ENCODE assay signal across 9 cellular contexts in the genomic region with DNA sequence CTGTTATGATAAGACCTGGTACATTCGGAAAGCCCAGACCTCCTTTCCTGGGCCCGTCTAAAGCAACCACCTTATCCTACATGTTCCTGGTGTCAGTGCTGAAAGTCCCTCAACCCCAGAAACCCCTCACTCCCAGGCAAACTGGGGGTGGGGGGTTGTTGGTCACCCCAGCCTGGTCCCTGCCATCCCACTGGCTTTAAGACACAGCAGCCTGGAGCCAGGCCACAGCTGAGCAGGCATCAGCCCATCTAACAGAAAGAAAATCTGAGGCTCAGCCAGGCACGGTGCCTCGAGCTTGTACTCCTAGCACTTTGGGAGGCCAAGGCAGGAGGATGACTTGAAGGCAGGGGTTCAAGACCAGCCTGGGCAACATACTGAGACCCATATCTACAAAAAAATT. TPM values are rescaled to one million over a fixed set of nuclear protein-coding genes. Genes with fewer than 3 reads are reported as not detected.
A peak's percentile ranks its signal among the peaks of the same experiment; 100 is the strongest.
DNase-seq lines count a peak whose midpoint lies in the region; ATAC-seq and TF ChIP-seq lines count a peak whose summit lies in the region.
"Had no signal": no experiment of that assay in that cellular context is flagged by ENCODE, and none has a peak within 500 bp of the region (broad histone marks: within the 10 kb centered on the region; RNA-seq: fewer than 3 reads in every experiment).

No MANE protein-coding gene starts in this region.

- TF ChIP-seq CTCF in GM12864 (IDR thresholded peaks at IDR 0.05; ENCODE audit: low read depth, low read length, missing control alignments) (no peak), RWPE2 (IDR thresholded peaks at IDR 0.05; ENCODE audit: poor library complexity, severe bottlenecking) (no peak)

- no peak for DNase-seq in GM12864 (ENCODE audit: low read depth)
- DNase-seq in RWPE2 (ENCODE audit: low spot score), result no peak
- DNase-seq in NCI-H345 (lab: John Stamatoyannopoulos, UW), result no peak
- no peak for DNase-seq in NCI-H524 treated with DMSO at 0.1 percent for 48 hours (lab: John Stamatoyannopoulos, UW)
- no peak for DNase-seq in NCI-H1694 (lab: John Stamatoyannopoulos, UW)
- no peak for DNase-seq in aorta
- DNase-seq: DMS79 treated with DMSO at 0.1 percent for 48 hours had no signal

- no peak for ATAC-seq in RWPE2 (ENCODE audit: low read depth)
- no peak for ATAC-seq in aorta (ENCODE audit: low FRiP score)

- H3K4me3 ChIP-seq in GM12864 (ENCODE audit: low read depth, low read length) (peak overlapping the region; percentile 60), RWPE2 (ENCODE audit: severe bottlenecking) (no peak overlapping the region), esophagus (ENCODE audit: low read depth in 1 of 2, low read length in 2 of 2) (no peak overlapping the region), skeletal muscle tissue (ENCODE audit: low read length in 3 of 3) (no peak overlapping the region), aorta (ENCODE audit: low read length in 2 of 2) (no peak overlapping the region)

- H3K36me3 ChIP-seq in RWPE2 (ENCODE audit: low read depth), result no peaks in the 10 kb centered on the region
- no peaks in the 10 kb centered on the region for H3K36me3 ChIP-seq in esophagus (ENCODE audit: control insufficient read depth in 2 of 2, insufficient read depth in 2 of 2, low read length in 1 of 2)
- no peaks in the 10 kb centered on the region for H3K36me3 ChIP-seq in skeletal muscle tissue (ENCODE audit: control insufficient read depth in 3 of 3, insufficient read depth in 3 of 3, low read length in 3 of 3)
- no peaks in the 10 kb centered on the region for H3K36me3 ChIP-seq in aorta (ENCODE audit: control insufficient read depth in 1 of 2, insufficient read depth in 2 of 2, low read length in 1 of 2)

- H3K4me1 ChIP-seq in RWPE2 (ENCODE audit: insufficient read depth, poor library complexity, severe bottlenecking) (peaks cover 39% of the 10 kb centered on the region), esophagus (ENCODE audit: control insufficient read depth in 2 of 2, insufficient read depth in 2 of 2, low read length in 1 of 2) (peaks cover 3 to 4% of the 10 kb centered on the region in 2 donors), skeletal muscle tissue (ENCODE audit: control insufficient read depth in 3 of 3, insufficient read depth in 3 of 3, low read length in 3 of 3) (peaks cover 0 to 13% (median 2%) of the 10 kb centered on the region in 3 donors), aorta (ENCODE audit: control insufficient read depth in 1 of 2, insufficient read depth in 2 of 2, low read length in 2 of 2) (no peaks in the 10 kb centered on the region)

- H3K27ac ChIP-seq in RWPE2 (ENCODE audit: poor library complexity, severe bottlenecking) (peak overlapping the region; percentile 84), esophagus (ENCODE audit: low read depth in 2 of 2, low read length in 1 of 2) (peak overlapping the region; percentile 8 to 26), skeletal muscle tissue (ENCODE audit: low read depth, low read length) (peak overlapping the region; percentile 44), aorta (ENCODE audit: low read depth in 1 of 2, low read length in 2 of 2) (no peak overlapping the region)

- WGBS in esophagus, 2 donors, result 82 to 86% methylated on average over 4 of the region's 4 CpGs
- WGBS in aorta, 2 donors, result 96 to 97% methylated on average over 4 of the region's 4 CpGs

- intact Hi-C loops in aorta (cut with DNase I), result no loop called here

- H3K9ac ChIP-seq in skeletal muscle tissue (ENCODE audit: low read depth in 1 of 3, low read length in 3 of 3), result no peak overlapping the region

- H3K9me3 ChIP-seq in RWPE2 (ENCODE audit: severe bottlenecking), result no peaks in the 10 kb centered on the region
- no peaks in the 10 kb centered on the region for H3K9me3 ChIP-seq in esophagus (ENCODE audit: control insufficient read depth in 2 of 2, insufficient read depth in 1 of 2, low read depth in 1 of 2, low read length in 1 of 2)
- H3K9me3 ChIP-seq in skeletal muscle tissue (ENCODE audit: control insufficient read depth in 3 of 3, low read length in 3 of 3), result no peaks in the 10 kb centered on the region
- no peaks in the 10 kb centered on the region for H3K9me3 ChIP-seq in aorta (ENCODE audit: control insufficient read depth, low read length)

- H3K27me3 ChIP-seq in RWPE2 (ENCODE audit: insufficient read depth, poor library complexity, severe bottlenecking) (no peaks in the 10 kb centered on the region), esophagus (ENCODE audit: control insufficient read depth in 1 of 2, insufficient read depth in 2 of 2, low read length in 2 of 2) (no peaks in the 10 kb centered on the region), skeletal muscle tissue (ENCODE audit: control insufficient read depth in 3 of 3, insufficient read depth in 3 of 3, low read length in 3 of 3) (no peaks in the 10 kb centered on the region), aorta (ENCODE audit: control insufficient read depth in 1 of 2, insufficient read depth in 2 of 2, low read length in 1 of 2) (no peaks in the 10 kb centered on the region)

RNA-seq across cellular contexts. Expression of gene SELPLG, which starts 4.5 kb away (rescaled TPM):
- polyA plus RNA-seq in esophagus (1 to 10 TPM in 1 of 2 donors, under 1 TPM in 1; 0.86 to 2.0 TPM), aorta (1 to 10 TPM in 1 of 2 donors, under 1 TPM in 1; 0.87 to 5.4 TPM)
- total RNA-seq in skeletal muscle tissue (3.7 TPM), aorta (10 to 100 TPM in 1 of 2 donors, 1 to 10 TPM in 1; 8.1 to 13.0 TPM)

RNA-seq across cellular contexts. Expression of gene TMEM119, which starts 31.3 kb away (rescaled TPM):
- polyA plus RNA-seq in esophagus (under 1 TPM; 0.54 to 0.63 TPM), aorta (1 to 10 TPM in 1 of 2 donors, under 1 TPM in 1; 0.26 to 1.4 TPM)
- total RNA-seq in skeletal muscle tissue (37.1 TPM), aorta (10 to 100 TPM; 14.7 to 21.1 TPM)

Comparison
In these comparisons a context has a peak if more than half of its experiments do, and no peak if none do; other contexts are left out.
1. H3K27ac ChIP-seq: peak in RWPE2 (single experiment), esophagus (2 of 2) and skeletal muscle tissue (single experiment); none in aorta (0 of 2).